In genomic region chr2:120565095-120565460, GRCh38 we compare ENCODE assay signal across 14 cellular contexts.
DNase-seq lines count a peak whose midpoint lies in the region; ATAC-seq and TF ChIP-seq lines count a peak whose summit lies in the region.
"Had no signal": no experiment of that assay in that cellular context is flagged by ENCODE, and none has a peak within 500 bp of the region (broad histone marks: within the 10 kb centered on the region; RNA-seq: fewer than 3 reads in every experiment).

No MANE protein-coding gene starts in this region.

- no peak overlapping the region for H2BK120ac ChIP-seq in neuronal stem cell (ENCODE audit: low read depth, low read length)

- no peak overlapping the region for H3K18ac ChIP-seq in neuronal stem cell (ENCODE audit: low read length)

- H3K14ac ChIP-seq in neuronal stem cell (ENCODE audit: low read length), result no peak overlapping the region

- no peaks in the 10 kb centered on the region for H3K27me3 ChIP-seq in right cardiac atrium (ENCODE audit: control insufficient read depth, insufficient read depth)
- H3K27me3 ChIP-seq in hepatocyte, result no peaks in the 10 kb centered on the region
- H3K27me3 ChIP-seq in neuronal stem cell (ENCODE audit: control insufficient read depth in 3 of 3, insufficient read depth in 3 of 3, low read depth in 1 of 3, low read length in 3 of 3), result peaks cover 0 to 53% (median 2%) of the 10 kb centered on the region in 3 experiments
- H3K27me3 ChIP-seq in Karpas-422 (ENCODE audit: low read length), result no peaks in the 10 kb centered on the region
- H3K27me3 ChIP-seq: BE2C had no signal

- H3K9ac ChIP-seq in neuronal stem cell (ENCODE audit: low read depth, low read length, poor library complexity), result no peak overlapping the region
- H3K9ac ChIP-seq in Karpas-422 (ENCODE audit: low read length), result no peak overlapping the region

- H3K79me1 ChIP-seq in neuronal stem cell (ENCODE audit: low read depth, low read length), result no peaks in the 10 kb centered on the region

- no peak overlapping the region for H2BK12ac ChIP-seq in neuronal stem cell (ENCODE audit: low read length)

- H3K4me3 ChIP-seq in right cardiac atrium (ENCODE audit: low read length) (no peak overlapping the region), hepatocyte (no peak overlapping the region), neuronal stem cell (ENCODE audit: low read length in 2 of 2) (no peak overlapping the region), Karpas-422 (ENCODE audit: low read length) (no peak overlapping the region)
- H3K4me3 ChIP-seq: GM12878 had no signal

- POLR2A ChIA-PET in WTC11 (lab: Charles Lee), result no interaction called here

- H3K9me2 ChIP-seq in hepatocyte (replicated peaks; ENCODE audit: insufficient read depth), result no peaks in the 10 kb centered on the region
- no peaks in the 10 kb centered on the region for H3K9me2 ChIP-seq in Karpas-422 (replicated peaks; ENCODE audit: insufficient read depth, low read length)

- H4K8ac ChIP-seq in neuronal stem cell (ENCODE audit: low read depth, low read length), result no peak overlapping the region

- ATAC-seq in right cardiac atrium, result no peak
- no peak for ATAC-seq in Right ventricle myocardium superior (ENCODE audit: poor library complexity)
- no peak for ATAC-seq in WTC11
- ATAC-seq: GM12878 had no signal

- no peak overlapping the region for H4K91ac ChIP-seq in neuronal stem cell (ENCODE audit: low read depth, low read length, poor library complexity)

- CTCF ChIA-PET in WTC11 (lab: Charles Lee), result interaction anchor here (0.5 to 3.5 kb wide), 5 partner anchors 12 to 515 kb away, joined by 3 to 26 read pairs (median 3); no protein-coding TSS in a partner anchor

- intact Hi-C loops in right cardiac atrium (cut with DNase I), result loop anchor here in 1 of 4 donors (10.0 kb wide), 1 partner anchor 220 kb away; the partner anchor contains the start of gene INHBB
- intact Hi-C loops in Right ventricle myocardium superior (cut with DNase I), result no loop called here

- no peak for DNase-seq in right cardiac atrium
- DNase-seq in Right ventricle myocardium superior, result no peak
- no peak for DNase-seq in hepatocyte (ENCODE audit: low spot score)
- DNase-seq in neuronal stem cell (ENCODE audit: low spot score), result no peak
- DNase-seq in WTC11 (ENCODE audit: low spot score), result no peak
- no peak for DNase-seq in NK-92 treated with Interleukin-12 subunit alpha and Interleukin-12 subunit beta, amount 100 ng/mL, for 24 hours (lab: John Stamatoyannopoulos, UW)
- no peak for DNase-seq in Karpas-422
- DNase-seq: BE2C; CD4-positive, alpha-beta memory T cell; DMS79; GOT3 had no signal

- no peak overlapping the region for H2BK15ac ChIP-seq in neuronal stem cell (ENCODE audit: low read length)

- H3K23ac ChIP-seq in neuronal stem cell (ENCODE audit: low read depth, low read length, poor library complexity), result no peak overlapping the region

- peaks cover 7% of the 10 kb centered on the region for H3K4me1 Mint-ChIP-seq in WTC11
- H3K4me1 Mint-ChIP-seq: CD4-positive, alpha-beta memory T cell had no signal

- TF ChIP-seq CTCF in hepatocyte (IDR thresholded peaks at IDR 0.05; ENCODE audit: poor library complexity) (no peak), WTC11 (IDR thresholded peaks at IDR 0.05) (no peak)

- H3K36me3 Mint-ChIP-seq in WTC11, result no peaks in the 10 kb centered on the region
- H3K36me3 Mint-ChIP-seq: CD4-positive, alpha-beta memory T cell had no signal

- no peak overlapping the region for H3K27ac Mint-ChIP-seq in WTC11
- H3K27ac Mint-ChIP-seq: CD4-positive, alpha-beta memory T cell; H9 had no signal

- H3K9me3 ChIP-seq in right cardiac atrium (ENCODE audit: control insufficient read depth, low read length) (no peaks in the 10 kb centered on the region), hepatocyte (ENCODE audit: low read depth) (no peaks in the 10 kb centered on the region), neuronal stem cell (replicated peaks in 1 of 2; ENCODE audit: control insufficient read depth in 2 of 2, insufficient read depth in 1 of 2, low read depth in 1 of 2, low read length in 2 of 2) (no peaks in the 10 kb centered on the region), Karpas-422 (ENCODE audit: low read length) (no peaks in the 10 kb centered on the region)
- H3K9me3 ChIP-seq: BE2C had no signal

- H3K4ac ChIP-seq in neuronal stem cell (ENCODE audit: low read length), result no peak overlapping the region

- no peaks in the 10 kb centered on the region for H3K79me2 ChIP-seq in hepatocyte
- H3K79me2 ChIP-seq in Karpas-422 (ENCODE audit: low read length), result no peaks in the 10 kb centered on the region

- WGBS in right cardiac atrium, result 84% methylated on average over 8 of the region's 8 CpGs
- 56% methylated on average over 7 of the region's 8 CpGs for WGBS in hepatocyte (ENCODE audit: low lambda C conversion rate, missing lambda C conversion rate)
- no CpG with 5 or more reads among the region's 8 CpGs for WGBS in neuronal stem cell (ENCODE audit: extremely low coverage in 2 of 2, insufficient read length in 2 of 2, insufficient replicate concordance in 1 of 2), 2 donors

- peak overlapping the region; percentile 20 for H2AK5ac ChIP-seq in neuronal stem cell (ENCODE audit: low read depth, low read length)

- no peak overlapping the region for H2AFZ ChIP-seq in hepatocyte
- no peak overlapping the region for H2AFZ ChIP-seq in neuronal stem cell (ENCODE audit: low read length)
- no peak overlapping the region for H2AFZ ChIP-seq in Karpas-422 (ENCODE audit: low read length)

- H3K4me1 ChIP-seq in right cardiac atrium (ENCODE audit: control insufficient read depth, insufficient read depth, low read length) (peaks cover 18% of the 10 kb centered on the region), hepatocyte (ENCODE audit: insufficient read depth) (peaks cover 48% of the 10 kb centered on the region), neuronal stem cell (ENCODE audit: control insufficient read depth in 2 of 2, insufficient read depth in 1 of 2, low read depth in 1 of 2, low read length in 2 of 2) (peaks cover 6 to 8% of the 10 kb centered on the region in 2 donors), Karpas-422 (ENCODE audit: low read length) (no peaks in the 10 kb centered on the region)
- H3K4me1 ChIP-seq: BE2C had no signal

- peak overlapping the region; percentile 19 for H3K4me2 ChIP-seq in hepatocyte
- H3K4me2 ChIP-seq in neuronal stem cell (ENCODE audit: insufficient read depth, low read length, poor library complexity, severe bottlenecking), result no peak overlapping the region
- no peak overlapping the region for H3K4me2 ChIP-seq in Karpas-422 (ENCODE audit: low read depth, low read length, poor library complexity, severe bottlenecking)

- H4K20me1 ChIP-seq in hepatocyte (ENCODE audit: insufficient read depth, poor library complexity, severe bottlenecking), result no peaks in the 10 kb centered on the region
- no peaks in the 10 kb centered on the region for H4K20me1 ChIP-seq in Karpas-422 (ENCODE audit: insufficient read depth, low read depth, low read length)

- H3K27ac ChIP-seq in right cardiac atrium (ENCODE audit: low read length) (peak overlapping the region; percentile 84), hepatocyte (peak overlapping the region; percentile 59), neuronal stem cell (replicated peaks; ENCODE audit: low read length) (no peak overlapping the region), Karpas-422 (ENCODE audit: low read length) (no peak overlapping the region)
- H3K27ac ChIP-seq: C4-2B had no signal

- H2BK5ac ChIP-seq in neuronal stem cell (ENCODE audit: low read length), result no peak overlapping the region

- no peaks in the 10 kb centered on the region for H3K9me3 Mint-ChIP-seq in WTC11
- H3K9me3 Mint-ChIP-seq: CD4-positive, alpha-beta memory T cell; H9 had no signal

- peaks cover 2% of the 10 kb centered on the region; the same call in 1 of the 2 replicates for H3K27me3 Mint-ChIP-seq in WTC11 (ENCODE audit: low read depth)

- H3K36me3 ChIP-seq in hepatocyte (replicated peaks; ENCODE audit: insufficient read depth, low read depth), result no peaks in the 10 kb centered on the region
- H3K36me3 ChIP-seq in neuronal stem cell (replicated peaks in 1 of 2; ENCODE audit: control insufficient read depth in 2 of 2, insufficient read depth in 2 of 2, low read length in 2 of 2), result no peaks in the 10 kb centered on the region
- H3K36me3 ChIP-seq in Karpas-422 (ENCODE audit: insufficient read depth, low read length), result no peaks in the 10 kb centered on the region
- H3K36me3 ChIP-seq: BE2C had no signal

- H3K4me3 Mint-ChIP-seq in WTC11, result no peak overlapping the region
- H3K4me3 Mint-ChIP-seq: CD4-positive, alpha-beta memory T cell; H9 had no signal

TF ChIP-seq in WTC11, 78 proteins besides CTCF, POLR2A, EP300 and RAD21:
- no peak for TF ChIP-seq NR1H2 (CRISPR knock-in tag; IDR thresholded peaks at IDR 0.05)
- no peak for TF ChIP-seq TP53 (CRISPR knock-in tag; IDR thresholded peaks at IDR 0.05)
- TF ChIP-seq ZNF263 (CRISPR knock-in tag; IDR thresholded peaks at IDR 0.05; ENCODE audit: low read depth), result no peak
- no peak for TF ChIP-seq E2F5 (CRISPR knock-in tag; IDR thresholded peaks at IDR 0.05)
- TF ChIP-seq IRF2 (CRISPR knock-in tag; IDR thresholded peaks at IDR 0.05; ENCODE audit: borderline replicate concordance, low read depth), result no peak

Comparison
In these comparisons a context has a peak if more than half of its experiments do, and no peak if none do; other contexts are left out.
1. H3K27ac ChIP-seq: peak in right cardiac atrium (single experiment) and hepatocyte (single experiment); none in neuronal stem cell (single experiment) and Karpas-422 (single experiment).